ENCODE assay signal across 1 cellular context in the genomic region with DNA sequence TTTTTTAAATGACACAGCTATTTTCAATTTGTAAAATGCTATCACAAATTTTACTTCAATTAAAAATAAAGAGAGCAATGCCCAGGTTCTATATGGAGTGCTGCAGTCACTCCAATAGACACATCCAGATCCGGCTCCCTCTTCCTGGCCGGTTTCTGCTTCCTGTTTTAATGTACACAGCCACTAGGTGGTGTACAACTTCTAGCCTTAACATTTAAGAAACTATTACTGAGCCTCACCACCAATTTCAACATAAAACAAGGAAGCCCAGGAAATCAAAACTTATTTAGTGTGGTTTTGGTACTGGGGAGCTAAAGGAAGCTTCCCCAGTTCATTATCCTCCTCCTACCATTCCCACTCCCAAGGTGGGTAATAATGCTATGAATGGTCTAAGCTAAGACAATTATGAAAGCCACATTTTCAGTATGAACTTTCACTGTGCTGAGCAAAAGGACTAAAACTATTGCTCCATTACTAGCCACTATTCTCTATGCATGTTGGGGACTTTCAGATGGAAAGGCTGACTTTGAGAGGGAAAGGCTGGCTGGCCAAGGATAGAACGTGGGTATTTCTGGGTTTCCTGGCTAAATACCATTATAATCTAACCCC.
TF ChIP-seq lines count a peak whose summit lies in the region.

No MANE protein-coding gene starts in this region.

TF ChIP-seq in WTC11, 78 proteins besides CTCF, POLR2A, EP300 and RAD21 (continued from another document):
- TF ChIP-seq, protein P1, sequence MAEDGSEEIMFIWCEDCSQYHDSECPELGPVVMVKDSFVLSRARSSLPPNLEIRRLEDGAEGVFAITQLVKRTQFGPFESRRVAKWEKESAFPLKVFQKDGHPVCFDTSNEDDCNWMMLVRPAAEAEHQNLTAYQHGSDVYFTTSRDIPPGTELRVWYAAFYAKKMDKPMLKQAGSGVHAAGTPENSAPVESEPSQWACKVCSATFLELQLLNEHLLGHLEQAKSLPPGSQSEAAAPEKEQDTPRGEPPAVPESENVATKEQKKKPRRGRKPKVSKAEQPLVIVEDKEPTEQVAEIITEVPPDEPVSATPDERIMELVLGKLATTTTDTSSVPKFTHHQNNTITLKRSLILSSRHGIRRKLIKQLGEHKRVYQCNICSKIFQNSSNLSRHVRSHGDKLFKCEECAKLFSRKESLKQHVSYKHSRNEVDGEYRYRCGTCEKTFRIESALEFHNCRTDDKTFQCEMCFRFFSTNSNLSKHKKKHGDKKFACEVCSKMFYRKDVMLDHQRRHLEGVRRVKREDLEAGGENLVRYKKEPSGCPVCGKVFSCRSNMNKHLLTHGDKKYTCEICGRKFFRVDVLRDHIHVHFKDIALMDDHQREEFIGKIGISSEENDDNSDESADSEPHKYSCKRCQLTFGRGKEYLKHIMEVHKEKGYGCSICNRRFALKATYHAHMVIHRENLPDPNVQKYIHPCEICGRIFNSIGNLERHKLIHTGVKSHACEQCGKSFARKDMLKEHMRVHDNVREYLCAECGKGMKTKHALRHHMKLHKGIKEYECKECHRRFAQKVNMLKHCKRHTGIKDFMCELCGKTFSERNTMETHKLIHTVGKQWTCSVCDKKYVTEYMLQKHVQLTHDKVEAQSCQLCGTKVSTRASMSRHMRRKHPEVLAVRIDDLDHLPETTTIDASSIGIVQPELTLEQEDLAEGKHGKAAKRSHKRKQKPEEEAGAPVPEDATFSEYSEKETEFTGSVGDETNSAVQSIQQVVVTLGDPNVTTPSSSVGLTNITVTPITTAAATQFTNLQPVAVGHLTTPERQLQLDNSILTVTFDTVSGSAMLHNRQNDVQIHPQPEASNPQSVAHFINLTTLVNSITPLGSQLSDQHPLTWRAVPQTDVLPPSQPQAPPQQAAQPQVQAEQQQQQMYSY (CRISPR knock-in tag; IDR thresholded peaks at IDR 0.05) = no peak
- no peak for TF ChIP-seq IRF2 (CRISPR knock-in tag; IDR thresholded peaks at IDR 0.05; ENCODE audit: borderline replicate concordance, low read depth)
